Comparison of ENCODE assay signal across 16 cellular contexts in genomic region chr17:57890857-57891232, GRCh38. TPM values are rescaled to one million over a fixed set of nuclear protein-coding genes. Genes with fewer than 3 reads are reported as not detected.
DNase-seq lines count a peak whose midpoint lies in the region; ATAC-seq and TF ChIP-seq lines count a peak whose summit lies in the region.
"Had no signal": no experiment of that assay in that cellular context is flagged by ENCODE, and none has a peak within 500 bp of the region (broad histone marks: within the 10 kb centered on the region; RNA-seq: fewer than 3 reads in every experiment).

No MANE protein-coding gene starts in this region.

- H4K20me1 ChIP-seq in osteoblast (ENCODE audit: insufficient read depth, low read length), result no peaks in the 10 kb centered on the region

- peak overlapping the region; percentile 49 for H3K4me2 ChIP-seq in osteoblast (ENCODE audit: insufficient read depth, low read length)
- H3K4me2 ChIP-seq: PC-9 had no signal

- H3K9me3 ChIP-seq in osteoblast (ENCODE audit: low read depth, low read length) (no peaks in the 10 kb centered on the region), aorta (ENCODE audit: control insufficient read depth, low read length) (no peaks in the 10 kb centered on the region)

- peak overlapping the region; percentile 98 for H3K27ac ChIP-seq in osteoblast (ENCODE audit: low read depth, low read length)
- H3K27ac ChIP-seq in aorta (ENCODE audit: low read depth in 1 of 2, low read length in 2 of 2), result peak overlapping the region; percentile 32 to 99
- H3K27ac ChIP-seq: PC-9 had no signal

- peak; percentile 34 for ATAC-seq in Right ventricle myocardium inferior
- ATAC-seq in Right ventricle myocardium superior (ENCODE audit: poor library complexity), result peak; percentile 34
- no peak for ATAC-seq in aorta (ENCODE audit: low FRiP score)
- ATAC-seq: activated naive CD4-positive, alpha-beta T cell treated with anti-CD3 and anti-CD28 coated beads, Interleukin-2, amount 50 U/mL, for 72 hours; GM12878; stimulated activated naive B cell treated with anti-CD40 and anti-IgM and Interleukin-4, amounts not matched to agents 10 μg/mL and 1 μg/mL and 100 μg/mL, for 72 hours had no signal

- H3K36me3 ChIP-seq in osteoblast (ENCODE audit: insufficient read depth, low read length) (no peaks in the 10 kb centered on the region), aorta (ENCODE audit: control insufficient read depth in 1 of 2, insufficient read depth in 2 of 2, low read length in 1 of 2) (no peaks in the 10 kb centered on the region)

- no peak overlapping the region for H2AFZ ChIP-seq in osteoblast (ENCODE audit: low read length)
- H2AFZ ChIP-seq: PC-9 had no signal

- intact Hi-C loops in Right ventricle myocardium inferior (cut with DNase I), result loop anchor here (2.0 kb wide), 1 partner anchor 30 kb away; no protein-coding TSS in a partner anchor
- intact Hi-C loops in cardiac septum (cut with DNase I), result no loop called here
- intact Hi-C loops in Right ventricle myocardium superior (cut with DNase I), result loop anchor here (5.0 kb wide), 1 partner anchor 91 kb away; no protein-coding TSS in a partner anchor
- intact Hi-C loops in aorta (cut with DNase I), result loop anchor here in 1 of 2 donors (1.0 kb wide), 1 partner anchor 63 kb away; no protein-coding TSS in a partner anchor

- DNase-seq in Right ventricle myocardium inferior (ENCODE audit: missing footprints) (peak; percentile 70), cardiac septum (ENCODE audit: low spot score) (no peak), Right ventricle myocardium superior (no peak), osteoblast (ENCODE audit: insufficient read length, low spot score, missing footprints) (no peak), aorta (no peak), DMS79 treated with DMSO at 0.1 percent for 48 hours (lab: John Stamatoyannopoulos, UW) (no peak), foreskin melanocyte (no peak), NOMO-1 treated with dmso at 0.1 percent for 144 hours (lab: John Stamatoyannopoulos, UW; ENCODE audit: unreplicated experiment) (no peak)
- DNase-seq: 8988T; DMS153; effector CD4-positive, alpha-beta T cell; midbrain; stimulated activated naive B cell treated with anti-CD40 and anti-IgM and Interleukin-4, amounts not matched to agents 10 μg/mL and 1 μg/mL and 100 μg/mL, for 72 hours had no signal

- WGBS in aorta, 2 donors, result 24% methylated on average over 4 of the region's 4 CpGs

- no peak for TF ChIP-seq CTCF in osteoblast (IDR thresholded peaks at IDR 0.05; ENCODE audit: extremely low read depth, low read depth, low read length)

- H3K4me1 ChIP-seq in osteoblast (ENCODE audit: insufficient read depth, low read length) (peaks cover 50% of the 10 kb centered on the region), aorta (ENCODE audit: control insufficient read depth in 1 of 2, insufficient read depth in 2 of 2, low read length in 2 of 2) (peaks cover 4 to 9% of the 10 kb centered on the region in 2 donors)

- no peak overlapping the region for H3K4me3 ChIP-seq in osteoblast (ENCODE audit: insufficient read depth, low read length)
- no peak overlapping the region for H3K4me3 ChIP-seq in aorta (ENCODE audit: low read length in 2 of 2)
- H3K4me3 ChIP-seq: GM12878, PC-9 had no signal

- peaks cover 59% of the 10 kb centered on the region for H3K79me2 ChIP-seq in osteoblast (ENCODE audit: insufficient read depth, low read length)

- no peaks in the 10 kb centered on the region for H3K27me3 ChIP-seq in osteoblast (ENCODE audit: insufficient read depth, low read length)
- H3K27me3 ChIP-seq in aorta (ENCODE audit: control insufficient read depth in 1 of 2, insufficient read depth in 2 of 2, low read length in 1 of 2), result no peaks in the 10 kb centered on the region

RNA-seq across cellular contexts. Expression of gene MRPS23, which starts 41.0 kb away (rescaled TPM):
- total RNA-seq in Right ventricle myocardium inferior, result 86.7 TPM
- total RNA-seq in cardiac septum, result 59.6 TPM
- total RNA-seq in Right ventricle myocardium superior, result 89.8 TPM
- total RNA-seq in osteoblast, result 17.1 and 19.9 TPM in 2 replicates
- total RNA-seq in aorta, result 10 to 100 TPM; 21.6 to 22.8 TPM
- polyA plus RNA-seq in aorta, result 10 to 100 TPM; 22.5 to 39.9 TPM
